In genomic region chr3:30964612-30965011, GRCh38 we compare ENCODE assay signal across 13 cellular contexts.
DNase-seq lines count a peak whose midpoint lies in the region; ATAC-seq, FAIRE-seq and TF ChIP-seq lines count a peak whose summit lies in the region.
"Had no signal": no experiment of that assay in that cellular context is flagged by ENCODE, and none has a peak within 500 bp of the region (broad histone marks: within the 10 kb centered on the region; RNA-seq: fewer than 3 reads in every experiment).

No MANE protein-coding gene starts in this region.

- H3K9me3 ChIP-seq in RWPE2 (ENCODE audit: severe bottlenecking): no peaks in the 10 kb centered on the region
- H3K9me3 ChIP-seq: SJSA1 had no signal

- no peaks in the 10 kb centered on the region for H3K4me1 ChIP-seq in RWPE2 (ENCODE audit: insufficient read depth, poor library complexity, severe bottlenecking)
- H3K4me1 ChIP-seq: SJSA1 had no signal

- no peak for TF ChIP-seq CTCF in RWPE2 (IDR thresholded peaks at IDR 0.05; ENCODE audit: poor library complexity, severe bottlenecking)

- peak; percentile 54 for FAIRE-seq in GM18507 (lab: Jason Lieb, UNC)
- FAIRE-seq: endometrium had no signal

- peak; percentile 94 for ATAC-seq in GM19455 (IDR thresholded peaks at IDR 0.05; ENCODE audit: unreplicated experiment)
- peak; percentile 94 for ATAC-seq in HG03025 (IDR thresholded peaks at IDR 0.05; ENCODE audit: low FRiP score, unreplicated experiment)
- ATAC-seq in RWPE2 (ENCODE audit: low read depth): peak; percentile 84
- ATAC-seq: CD8-positive, alpha-beta T cell; HCT116 had no signal

- H3K27ac ChIP-seq in RWPE2 (ENCODE audit: poor library complexity, severe bottlenecking): no peak overlapping the region
- H3K27ac ChIP-seq: SJSA1 had no signal

- DNase-seq in GM18507 (ENCODE audit: extremely low spot score, insufficient read length, low read depth) (no peak), RWPE2 (ENCODE audit: low spot score) (no peak), DMS53 treated with DMSO at 0.1 percent for 48 hours (lab: John Stamatoyannopoulos, UW; ENCODE audit: unreplicated experiment) (no peak), SK-N-DZ (ENCODE audit: low spot score) (no peak), D341Med (ENCODE audit: low spot score) (no peak), HCEC 1CT (no peak)
- DNase-seq: activated effector memory CD4-positive, alpha-beta T cell treated with Interleukin-2 at 50 U/mL for 16 hours; CD8-positive, alpha-beta T cell had no signal

- H3K4me3 ChIP-seq in RWPE2 (ENCODE audit: severe bottlenecking): no peak overlapping the region
- H3K4me3 ChIP-seq: SJSA1 had no signal

- no peaks in the 10 kb centered on the region for H3K27me3 ChIP-seq in RWPE2 (ENCODE audit: insufficient read depth, poor library complexity, severe bottlenecking)

- H3K36me3 ChIP-seq in RWPE2 (ENCODE audit: low read depth): no peaks in the 10 kb centered on the region
- H3K36me3 ChIP-seq: SJSA1 had no signal
